8 cellular contexts compared by ENCODE assay signal in the genomic region with DNA sequence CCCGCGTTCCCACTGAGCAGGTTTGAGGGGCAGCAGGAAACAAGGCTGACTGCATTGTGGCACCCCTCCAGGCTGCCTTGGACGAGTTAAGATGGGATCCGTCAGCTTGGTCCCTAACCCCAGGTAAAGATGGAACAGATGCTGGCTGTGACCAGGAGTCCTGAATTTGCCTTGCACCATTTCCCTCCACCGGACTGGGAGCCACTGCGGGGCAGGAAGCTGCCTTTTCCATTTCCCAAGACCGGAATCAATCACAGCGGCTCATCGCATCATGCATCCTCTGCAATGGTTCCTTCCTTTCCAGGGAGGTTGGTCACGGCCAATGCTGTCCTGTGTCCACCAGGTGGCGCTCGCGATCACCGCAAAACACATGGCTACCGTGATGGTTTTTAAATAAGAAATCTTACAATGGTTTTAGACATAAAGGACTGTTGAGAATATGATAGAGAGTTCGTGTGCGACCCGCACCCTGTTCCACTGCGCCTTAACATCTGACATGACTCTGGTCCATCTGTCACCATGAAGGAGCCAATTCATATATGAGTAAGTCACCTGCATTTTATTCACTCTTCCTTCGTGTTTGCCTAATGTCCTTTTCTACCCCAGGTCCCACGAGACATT. TPM values are rescaled to one million over a fixed set of nuclear protein-coding genes. Genes with fewer than 3 reads are reported as not detected.
DNase-seq lines count a peak whose midpoint lies in the region; ATAC-seq, FAIRE-seq and TF ChIP-seq lines count a peak whose summit lies in the region.

No MANE protein-coding gene starts in this region.

- H3T11ph ChIP-seq in H9 (ENCODE audit: low read length): no peak overlapping the region

- H2BK15ac ChIP-seq in H9 (ENCODE audit: low read depth, low read length): no peak overlapping the region

- no peaks in the 10 kb centered on the region; the same call in 1 of the 2 replicates for H3K4me1 ChIP-seq in H9 (ENCODE audit: insufficient read depth, low read length)

- H2AFZ ChIP-seq in H9 (ENCODE audit: low read length): no peak overlapping the region

- no peak overlapping the region for H3K14ac ChIP-seq in H9 (ENCODE audit: insufficient read depth, low read length)

- H3K36me3 Mint-ChIP-seq in H9 (ENCODE audit: insufficient read depth in 1 of 3, low read depth in 3 of 3): no peaks in the 10 kb centered on the region

- H3K27ac Mint-ChIP-seq in H9: no peak overlapping the region

- no peak overlapping the region for H2BK20ac ChIP-seq in H9 (ENCODE audit: low read depth, low read length, poor library complexity, severe bottlenecking)

- H2BK120ac ChIP-seq in H9 (ENCODE audit: low read depth, low read length, poor library complexity, severe bottlenecking): no peak overlapping the region

- H4K91ac ChIP-seq in H9 (ENCODE audit: insufficient read length, low read depth, low read length): no peak overlapping the region

- TF ChIP-seq CTCF in H9 (conservative IDR thresholded peaks at IDR 0.05) (peak; percentile 98), bronchial epithelial cell (IDR thresholded peaks at IDR 0.05; ENCODE audit: insufficient read depth, low read length, severe bottlenecking) (peak; percentile 81)

- H3K4me2 ChIP-seq in H9 (ENCODE audit: insufficient read depth, insufficient read length, low read length): peak overlapping the region; percentile 41

- no peaks in the 10 kb centered on the region for H3K23me2 ChIP-seq in H9 (ENCODE audit: insufficient read length, low read depth, low read length, poor library complexity, severe bottlenecking)

- H3K4ac ChIP-seq in H9 (ENCODE audit: low read depth, low read length): no peak overlapping the region

- no peak overlapping the region for H3K23ac ChIP-seq in H9 (ENCODE audit: insufficient read length, low read depth, low read length)

- no peaks in the 10 kb centered on the region; a peak in 1 of 5 replicates for H3K9me3 Mint-ChIP-seq in H9

- H3K4me3 ChIP-seq in bronchial epithelial cell (ENCODE audit: low read depth, low read length): no peak overlapping the region

- H2AK5ac ChIP-seq in H9 (ENCODE audit: insufficient read length, low read length): no peak overlapping the region

- H2BK5ac ChIP-seq in H9 (ENCODE audit: insufficient read length, low read length): no peak overlapping the region

- no peaks in the 10 kb centered on the region for H3K36me3 ChIP-seq in bronchial epithelial cell (ENCODE audit: control insufficient read depth, insufficient read depth, low read length)

- H3K79me2 ChIP-seq in H9 (ENCODE audit: insufficient read depth, low read length): no peaks in the 10 kb centered on the region

- H3K9ac ChIP-seq in H9 (ENCODE audit: extremely low read depth, insufficient read length, low read length): no peak overlapping the region

- H3K79me1 ChIP-seq in H9 (ENCODE audit: insufficient read depth, low read depth, low read length, poor library complexity, severe bottlenecking): no peaks in the 10 kb centered on the region

- H3K56ac ChIP-seq in H9 (ENCODE audit: insufficient read length, low read depth, low read length): no peak overlapping the region

- H3K27me3 ChIP-seq in H9 (ENCODE audit: insufficient read depth, low read length): no peaks in the 10 kb centered on the region
- H3K27me3 ChIP-seq in bronchial epithelial cell (ENCODE audit: control insufficient read depth, insufficient read depth, low read length): no peaks in the 10 kb centered on the region

- WGBS in H9 (ENCODE audit: extremely low coverage, insufficient read length, low lambda C conversion rate): no CpG with 5 or more reads among the region's 21 CpGs

- ATAC-seq in activated CD4-positive, CD25-positive, alpha-beta regulatory T cell treated with anti-CD3 and anti-CD28 coated beads, Interleukin-2, amount 50 U/mL, for 24 hours: peak; percentile 20 to 21
- ATAC-seq in HG02763 (IDR thresholded peaks at IDR 0.05; ENCODE audit: unreplicated experiment): no peak

- no peak for FAIRE-seq in bronchial epithelial cell (lab: Jason Lieb, UNC)

- no peak overlapping the region for H4K5ac ChIP-seq in H9 (ENCODE audit: insufficient read length, low read depth, low read length)

- H3K27ac ChIP-seq in H9 (ENCODE audit: insufficient read length, low read depth, low read length): no peak overlapping the region

- no peak overlapping the region for H2BK12ac ChIP-seq in H9 (ENCODE audit: insufficient read length, low read depth, low read length)

- H3K4me1 Mint-ChIP-seq in H9: peaks cover 28 to 37% of the 10 kb centered on the region in 2 experiments

- H3K4me3 Mint-ChIP-seq in H9: peak overlapping the region; percentile 33 to 40; a peak in 4 of 5 replicates

- peaks cover 2% of the 10 kb centered on the region for H3K27me3 Mint-ChIP-seq in H9 (ENCODE audit: low read depth)

- H4K8ac ChIP-seq in H9 (replicated peaks; ENCODE audit: insufficient read length, low read depth, low read length): no peak overlapping the region

- peak overlapping the region; percentile 22 for H3K18ac ChIP-seq in H9 (ENCODE audit: insufficient read length, low read depth, low read length)

- DNase-seq in AG08396 (ENCODE audit: low spot score) (peak; percentile 75), H9 (peak; percentile 84), NCI-H226 (peak; percentile 67), bronchial epithelial cell (ENCODE audit: low read depth) (peak; percentile 79), islet precursor cell (peak; percentile 87)
- peak; percentile 65 to 77 for DNase-seq in stimulated activated CD4-positive, alpha-beta T cell treated with anti-CD3 and anti-CD28 coated beads, Interleukin-15, amount 100 ng/mL, for 48 hours (ENCODE audit: low read depth in 2 of 2)

- no peaks in the 10 kb centered on the region for H3K9me3 ChIP-seq in H9 (ENCODE audit: control insufficient read depth, low read depth, low read length)

- no peaks in the 10 kb centered on the region for H4K20me1 ChIP-seq in H9 (ENCODE audit: control insufficient read depth, insufficient read depth, insufficient read length)

RNA-seq across cellular contexts. Expression of a gene that starts 6.8 kb away (rescaled TPM):
- total RNA-seq in H9 (2021): 17.9 and 21.5 TPM in 2 replicates
- total RNA-seq in bronchial epithelial cell: 36.7 and 47.9 TPM in 2 replicates
